ENCODE assay signal across 17 cellular contexts in the genomic region with DNA sequence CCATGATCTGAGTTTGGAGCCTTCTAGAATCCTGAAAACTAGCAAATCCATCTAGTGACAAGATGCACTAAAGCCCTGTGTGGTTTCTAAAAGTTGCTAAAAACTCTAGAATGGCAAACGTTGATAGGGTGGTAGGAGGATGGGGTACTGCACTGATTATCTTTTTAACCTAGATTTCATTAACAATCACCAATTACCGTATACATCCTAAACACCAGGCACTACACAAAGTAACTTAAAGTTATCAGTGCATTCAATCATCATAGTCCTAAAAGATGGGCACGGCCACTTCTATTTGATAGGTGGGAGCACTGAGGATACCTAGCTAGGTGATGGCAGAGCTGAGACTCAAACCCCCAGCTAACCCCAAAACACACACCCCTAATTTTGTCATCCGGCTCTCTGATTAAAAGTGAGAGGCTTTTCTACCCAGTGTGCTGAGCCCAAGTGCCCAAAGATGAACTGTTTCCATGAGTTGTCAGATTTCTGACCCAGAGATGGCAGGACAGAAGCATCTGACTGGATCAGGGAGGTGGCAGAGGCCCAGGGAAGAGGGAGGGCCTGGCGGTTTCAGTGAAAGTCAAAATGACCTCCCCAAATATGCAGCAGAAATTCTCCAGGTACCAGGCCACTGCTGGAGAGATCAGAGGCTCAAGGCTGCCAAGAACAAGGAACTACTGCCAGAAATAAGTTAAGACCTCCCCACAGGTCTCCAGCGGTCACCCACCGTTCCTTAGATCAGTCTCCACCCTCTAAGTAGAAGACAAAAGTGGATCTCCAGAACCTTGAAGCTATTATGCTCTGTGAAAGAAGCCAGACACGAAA.
DNase-seq lines count a peak whose midpoint lies in the region; ATAC-seq and TF ChIP-seq lines count a peak whose summit lies in the region.
"Had no signal": no experiment of that assay in that cellular context is flagged by ENCODE, and none has a peak within 500 bp of the region (broad histone marks: within the 10 kb centered on the region; RNA-seq: fewer than 3 reads in every experiment).

No MANE protein-coding gene starts in this region.

- peaks cover 5% of the 10 kb centered on the region for H4K20me1 ChIP-seq in BLaER1

- no peak overlapping the region for H2AFZ ChIP-seq in trophoblast cell (ENCODE audit: insufficient read depth, low read length, poor library complexity)

- peak overlapping the region; percentile 38 for H2BK12ac ChIP-seq in trophoblast cell (ENCODE audit: low read length)

- H3K4me3 ChIP-seq in BLaER1 (no peak overlapping the region), Panc1 (ENCODE audit: low read depth in 2 of 2, low read length in 2 of 2) (peak overlapping the region; percentile 1 to 53; a peak in 3 of 4 replicates), colonic mucosa (no peak overlapping the region), trophoblast cell (ENCODE audit: low read depth, low read length) (no peak overlapping the region)
- H3K4me3 ChIP-seq: lower lobe of right lung, ovary had no signal

- H3K27ac Mint-ChIP-seq in activated T-cell treated with anti-CD3 and anti-CD28 coated beads, Interleukin-2, amount 50 U/mL, for 24 hours: no peak overlapping the region
- H3K27ac Mint-ChIP-seq in activated T-helper 1 cell treated with anti-CD3 and anti-CD28 coated beads, Interleukin-12 subunit alpha, Interleukin-12 subunit beta, Interleukin-2, Interleukin-4 antibody, amounts not matched to agents 30 ng/mL and 10 ng/mL and 1 ng/mL, durations not matched to agents 14 hours and 24 hours and 36 hours: no peak overlapping the region
- H3K27ac Mint-ChIP-seq: CD4-positive, CD25-positive, alpha-beta regulatory T cell; stimulated activated naive CD8-positive, alpha-beta T cell treated with anti-CD3 and anti-CD28 coated beads, Interleukin-15, amount 100 ng/mL, for 72 hours had no signal

- H4K91ac ChIP-seq in trophoblast cell (ENCODE audit: low read depth, low read length): peak overlapping the region; percentile 56

- CTCF ChIA-PET in Panc1 (lab: Charles Lee): interaction anchor here (0.7 kb wide), 1 partner anchor 707 kb away, joined by 5 read pairs; no protein-coding TSS in a partner anchor

- H4K8ac ChIP-seq in trophoblast cell (ENCODE audit: low read depth, low read length): no peak overlapping the region

- H3K36me3 ChIP-seq in BLaER1 (no peaks in the 10 kb centered on the region), Panc1 (ENCODE audit: control insufficient read depth, insufficient read depth, low read length) (no peaks in the 10 kb centered on the region), colonic mucosa (no peaks in the 10 kb centered on the region), trophoblast cell (ENCODE audit: control insufficient read depth in 1 of 2, insufficient read depth in 2 of 2, low read length in 2 of 2) (no peaks in the 10 kb centered on the region)
- H3K36me3 ChIP-seq: lower lobe of right lung, ovary had no signal

- no peak for ATAC-seq in Panc1
- ATAC-seq: stimulated activated naive CD8-positive, alpha-beta T cell treated with anti-CD3 and anti-CD28 coated beads, Interleukin-15, amount 100 ng/mL, for 72 hours had no signal

- H4K12ac ChIP-seq in trophoblast cell (ENCODE audit: low read depth, low read length): no peak overlapping the region

- no TSS peak for BruUV-seq in Panc1 (replicated peaks; lab: Mats Ljungman, UMichigan)

- in situ Hi-C loops in Panc1 (cut with HindIII; ENCODE audit: low pct_unique_long_range_greater_than_20kb, low sequenced_read_pairs): no loop called here

- H3K9me3 ChIP-seq in BLaER1 (no peaks in the 10 kb centered on the region), Panc1 (ENCODE audit: control insufficient read depth, insufficient read depth, low read depth, low read length) (no peaks in the 10 kb centered on the region), colonic mucosa (no peaks in the 10 kb centered on the region), trophoblast cell (ENCODE audit: insufficient read depth, low read depth, low read length) (no peaks in the 10 kb centered on the region)
- H3K9me3 ChIP-seq: lower lobe of right lung, ovary had no signal

- peak overlapping the region; percentile 40 for H2BK120ac ChIP-seq in trophoblast cell (ENCODE audit: insufficient read depth, low read length, poor library complexity)

- no peak overlapping the region for H3K23ac ChIP-seq in trophoblast cell (ENCODE audit: low read length)

- H3K79me2 ChIP-seq in trophoblast cell (ENCODE audit: control insufficient read depth, insufficient read depth, low read length, poor library complexity): no peaks in the 10 kb centered on the region

- no peaks in the 10 kb centered on the region for H3K9me3 Mint-ChIP-seq in activated T-cell treated with anti-CD3 and anti-CD28 coated beads, Interleukin-2, amount 50 U/mL, for 24 hours
- H3K9me3 Mint-ChIP-seq in activated T-helper 1 cell treated with anti-CD3 and anti-CD28 coated beads, Interleukin-12 subunit alpha, Interleukin-12 subunit beta, Interleukin-2, Interleukin-4 antibody, amounts not matched to agents 30 ng/mL and 10 ng/mL and 1 ng/mL, durations not matched to agents 14 hours and 24 hours and 36 hours: no peaks in the 10 kb centered on the region
- H3K9me3 Mint-ChIP-seq: stimulated activated naive CD8-positive, alpha-beta T cell treated with anti-CD3 and anti-CD28 coated beads, Interleukin-15, amount 100 ng/mL, for 72 hours had no signal

- no peak overlapping the region for H3K4me3 Mint-ChIP-seq in activated T-cell treated with anti-CD3 and anti-CD28 coated beads, Interleukin-2, amount 50 U/mL, for 24 hours
- H3K4me3 Mint-ChIP-seq in activated T-helper 1 cell treated with anti-CD3 and anti-CD28 coated beads, Interleukin-12 subunit alpha, Interleukin-12 subunit beta, Interleukin-2, Interleukin-4 antibody, amounts not matched to agents 30 ng/mL and 10 ng/mL and 1 ng/mL, durations not matched to agents 14 hours and 24 hours and 36 hours: no peak overlapping the region
- H3K4me3 Mint-ChIP-seq: CD4-positive, CD25-positive, alpha-beta regulatory T cell; stimulated activated naive CD8-positive, alpha-beta T cell treated with anti-CD3 and anti-CD28 coated beads, Interleukin-15, amount 100 ng/mL, for 72 hours had no signal

- H3K18ac ChIP-seq in trophoblast cell (ENCODE audit: low read length): no peak overlapping the region

- WGBS in trophoblast cell (ENCODE audit: extremely low coverage, insufficient coverage, insufficient read length): no CpG with 5 or more reads among the region's 8 CpGs

- DNase-seq in Panc1 (ENCODE audit: low read depth, low spot score) (no peak), colonic mucosa (no peak), trophoblast cell (no peak), HPDE6-E6E7 (ENCODE audit: extremely low spot score) (no peak), NCI-H345 treated with DMSO at 0.1 percent for 48 hours (lab: John Stamatoyannopoulos, UW; ENCODE audit: unreplicated experiment) (no peak)
- DNase-seq in activated T-cell treated with anti-CD3 and anti-CD28 coated beads, Interleukin-2, amount 50 U/mL, for 24 hours: no peak
- DNase-seq in activated T-helper 1 cell treated with anti-CD3 and anti-CD28 coated beads, Interleukin-12 subunit alpha, Interleukin-12 subunit beta, Interleukin-2, Interleukin-4 antibody, amounts not matched to agents 30 ng/mL and 10 ng/mL and 1 ng/mL, durations not matched to agents 14 hours and 24 hours and 36 hours (ENCODE audit: low spot score): no peak
- DNase-seq: activated CD4-positive, alpha-beta T cell treated with anti-CD3 and anti-CD28 coated beads, Interleukin-2, amount 50 U/mL, for 48 hours; activated naive CD4-positive, alpha-beta T cell treated with Interleukin-2 at 50 U/mL for 16 hours; activated T-cell treated with anti-CD3 and anti-CD28 coated beads for 4 hours; CD4-positive, CD25-positive, alpha-beta regulatory T cell; lower lobe of right lung; NCI-H2029 treated with DMSO at 0.1 percent for 48 hours; SHP77 treated with DMSO at 0.1 percent for 48 hours; stimulated activated naive CD8-positive, alpha-beta T cell treated with anti-CD3 and anti-CD28 coated beads, Interleukin-15, amount 100 ng/mL, for 72 hours had no signal

- no peak overlapping the region for H3K27ac ChIP-seq in BLaER1
- peak overlapping the region; percentile 90 for H3K27ac ChIP-seq in Panc1 (ENCODE audit: low read length)
- peak overlapping the region; percentile 79 for H3K27ac ChIP-seq in colonic mucosa
- no peak overlapping the region for H3K27ac ChIP-seq in trophoblast cell (ENCODE audit: low read depth, low read length)
- H3K27ac ChIP-seq: ovary had no signal

- POLR2A ChIA-PET in Panc1 (lab: Charles Lee): no interaction called here

- H3K9ac ChIP-seq in BLaER1: no peak overlapping the region
- H3K9ac ChIP-seq in colonic mucosa (ENCODE audit: low read depth in 2 of 2, low read length in 2 of 2): peak overlapping the region in 1 of 2 donors; percentile 43
- H3K9ac ChIP-seq in trophoblast cell (ENCODE audit: low read length): no peak overlapping the region

- no peak overlapping the region for H3K14ac ChIP-seq in trophoblast cell (ENCODE audit: low read length)

- peaks cover 6% of the 10 kb centered on the region for H3K79me1 ChIP-seq in trophoblast cell (ENCODE audit: low read length)

- no peak overlapping the region for H2AK5ac ChIP-seq in trophoblast cell (ENCODE audit: low read length)

- intact Hi-C loops in Panc1 (cut with micrococcal nuclease; ENCODE audit: unreplicated experiment): loop anchor here (5.0 kb wide), 1 partner anchor 395 kb away; the partner anchor contains the start of gene SOX9
- intact Hi-C loops in colonic mucosa (cut with DNase I): no loop called here
- intact Hi-C loops in activated T-helper 1 cell treated with anti-CD3 and anti-CD28 coated beads, Interleukin-12 subunit alpha, Interleukin-12 subunit beta, Interleukin-2, Interleukin-4 antibody, amounts not matched to agents 30 ng/mL and 10 ng/mL and 1 ng/mL, durations not matched to agents 14 hours and 24 hours and 36 hours (cut with micrococcal nuclease): no loop called here

- no peak overlapping the region for H3K4ac ChIP-seq in trophoblast cell (ENCODE audit: low read depth, low read length)

- no peaks in the 10 kb centered on the region for H3K36me3 Mint-ChIP-seq in activated T-cell treated with anti-CD3 and anti-CD28 coated beads, Interleukin-2, amount 50 U/mL, for 24 hours (ENCODE audit: low read depth)
- no peaks in the 10 kb centered on the region for H3K36me3 Mint-ChIP-seq in activated T-helper 1 cell treated with anti-CD3 and anti-CD28 coated beads, Interleukin-12 subunit alpha, Interleukin-12 subunit beta, Interleukin-2, Interleukin-4 antibody, amounts not matched to agents 30 ng/mL and 10 ng/mL and 1 ng/mL, durations not matched to agents 14 hours and 24 hours and 36 hours (ENCODE audit: low read depth)
- H3K36me3 Mint-ChIP-seq: CD4-positive, CD25-positive, alpha-beta regulatory T cell had no signal

- H3K27me3 ChIP-seq in BLaER1: no peaks in the 10 kb centered on the region
- no peaks in the 10 kb centered on the region for H3K27me3 ChIP-seq in Panc1 (ENCODE audit: control insufficient read depth, insufficient read depth, low read length)
- no peaks in the 10 kb centered on the region for H3K27me3 ChIP-seq in colonic mucosa
- no peaks in the 10 kb centered on the region for H3K27me3 ChIP-seq in trophoblast cell (ENCODE audit: insufficient read depth, low read length)
- H3K27me3 ChIP-seq: ovary had no signal

- peaks cover 38% of the 10 kb centered on the region for H3K27me3 Mint-ChIP-seq in activated T-cell treated with anti-CD3 and anti-CD28 coated beads, Interleukin-2, amount 50 U/mL, for 24 hours
- H3K27me3 Mint-ChIP-seq in activated T-helper 1 cell treated with anti-CD3 and anti-CD28 coated beads, Interleukin-12 subunit alpha, Interleukin-12 subunit beta, Interleukin-2, Interleukin-4 antibody, amounts not matched to agents 30 ng/mL and 10 ng/mL and 1 ng/mL, durations not matched to agents 14 hours and 24 hours and 36 hours (ENCODE audit: insufficient read depth): peaks cover 4% of the 10 kb centered on the region

- no peak overlapping the region for H2BK5ac ChIP-seq in trophoblast cell (ENCODE audit: low read depth, low read length, poor library complexity)

- peak overlapping the region; percentile 82 for H3K4me2 ChIP-seq in BLaER1
- no peak overlapping the region for H3K4me2 ChIP-seq in trophoblast cell (ENCODE audit: low read length)

- TF ChIP-seq CTCF in Panc1 (IDR thresholded peaks at IDR 0.05): no peak
- no peak for TF ChIP-seq CTCF in colonic mucosa (IDR thresholded peaks at IDR 0.05)

- no peaks in the 10 kb centered on the region for H3K4me1 Mint-ChIP-seq in activated T-cell treated with anti-CD3 and anti-CD28 coated beads, Interleukin-2, amount 50 U/mL, for 24 hours (ENCODE audit: low read depth)
- no peaks in the 10 kb centered on the region for H3K4me1 Mint-ChIP-seq in activated T-helper 1 cell treated with anti-CD3 and anti-CD28 coated beads, Interleukin-12 subunit alpha, Interleukin-12 subunit beta, Interleukin-2, Interleukin-4 antibody, amounts not matched to agents 30 ng/mL and 10 ng/mL and 1 ng/mL, durations not matched to agents 14 hours and 24 hours and 36 hours (ENCODE audit: low read depth)
- H3K4me1 Mint-ChIP-seq: CD4-positive, CD25-positive, alpha-beta regulatory T cell; stimulated activated naive CD8-positive, alpha-beta T cell treated with anti-CD3 and anti-CD28 coated beads, Interleukin-15, amount 100 ng/mL, for 72 hours had no signal

- peaks cover 85% of the 10 kb centered on the region for H3K4me1 ChIP-seq in BLaER1
- peaks cover 89% of the 10 kb centered on the region for H3K4me1 ChIP-seq in Panc1 (ENCODE audit: control insufficient read depth, insufficient read depth, low read length)
- H3K4me1 ChIP-seq in colonic mucosa: peaks cover 3% of the 10 kb centered on the region
- H3K4me1 ChIP-seq in trophoblast cell (ENCODE audit: control insufficient read depth in 1 of 2, insufficient read depth in 2 of 2, low read length in 2 of 2): peaks cover 7 to 18% of the 10 kb centered on the region in 2 experiments

Comparison
In these comparisons a context has a peak if more than half of its experiments do, and no peak if none do; other contexts are left out.
1. H3K27ac ChIP-seq: peak in Panc1 (single experiment) and colonic mucosa (single experiment); none in BLaER1 (single experiment) and trophoblast cell (single experiment).
2. H3K4me3 ChIP-seq: peak in Panc1 (2 of 2); none in BLaER1 (single experiment), colonic mucosa (single experiment) and trophoblast cell (single experiment).